23 cellular contexts compared by ENCODE assay signal in genomic region chrX:136627381-136627780, GRCh38. TPM values are rescaled to one million over a fixed set of nuclear protein-coding genes. Genes with fewer than 3 reads are reported as not detected.
DNase-seq lines count a peak whose midpoint lies in the region; ATAC-seq, FAIRE-seq and TF ChIP-seq lines count a peak whose summit lies in the region.
"Had no signal": no experiment of that assay in that cellular context is flagged by ENCODE, and none has a peak within 500 bp of the region (broad histone marks: within the 10 kb centered on the region; RNA-seq: fewer than 3 reads in every experiment).

No MANE protein-coding gene starts in this region.

- no peaks in the 10 kb centered on the region for H4K20me1 ChIP-seq in endothelial cell of umbilical vein (replicated peaks; ENCODE audit: control insufficient read depth, extremely low read depth, insufficient read depth, low read length)

- no peaks in the 10 kb centered on the region for H3K79me2 ChIP-seq in endothelial cell of umbilical vein (ENCODE audit: control insufficient read depth, insufficient read depth, low read length)
- H3K79me2 ChIP-seq: hepatocyte had no signal

- H3K4me3 ChIP-seq in CD8-positive, alpha-beta T cell (ENCODE audit: low read depth, low read length) = no peak overlapping the region
- no peak overlapping the region for H3K4me3 ChIP-seq in endothelial cell of umbilical vein (replicated peaks in 1 of 3; ENCODE audit: insufficient read depth in 1 of 3, low read depth in 1 of 3, low read length in 3 of 3)
- H3K4me3 ChIP-seq in endodermal cell (ENCODE audit: low read length) = no peak overlapping the region
- H3K4me3 ChIP-seq in pancreas = no peak overlapping the region
- H3K4me3 ChIP-seq: hepatocyte, thyroid gland had no signal

- FAIRE-seq in endothelial cell of umbilical vein (lab: Jason Lieb, UNC) (peak; percentile 53), pancreas (lab: Jason Lieb, UNC) (no peak)

- peak overlapping the region; percentile 66 for H3K27ac Mint-ChIP-seq in CD8-positive, alpha-beta T cell
- no peak overlapping the region for H3K27ac Mint-ChIP-seq in endodermal cell

- H3K27me3 ChIP-seq in CD8-positive, alpha-beta T cell (ENCODE audit: insufficient read depth, low read length) = no peaks in the 10 kb centered on the region
- no peaks in the 10 kb centered on the region for H3K27me3 ChIP-seq in endothelial cell of umbilical vein (ENCODE audit: control insufficient read depth in 2 of 2, insufficient read depth in 2 of 2, low read length in 2 of 2)
- no peaks in the 10 kb centered on the region for H3K27me3 ChIP-seq in endodermal cell (ENCODE audit: control insufficient read depth, insufficient read depth, low read length, poor library complexity, severe bottlenecking)
- H3K27me3 ChIP-seq in pancreas = peaks cover 0 to 19% (median 0%) of the 10 kb centered on the region in 4 donors
- H3K27me3 ChIP-seq: BE2C, hepatocyte, thyroid gland had no signal

- WGBS in endodermal cell (ENCODE audit: insufficient coverage in 1 of 2, insufficient read length in 1 of 2), 2 experiments = 96% methylated on average over 3 of the region's 4 CpGs; no CpG with 5 or more reads in 1 of the 2 experiments
- WGBS in pancreas, 2 donors = 45 to 60% methylated on average over 4 of the region's 4 CpGs

- H3K9ac ChIP-seq in endothelial cell of umbilical vein (replicated peaks; ENCODE audit: extremely low read depth, insufficient read depth, low read length) (no peak overlapping the region), endodermal cell (ENCODE audit: extremely low read depth, low read length, poor library complexity, severe bottlenecking) (no peak overlapping the region)

- H2AFZ ChIP-seq in endothelial cell of umbilical vein (ENCODE audit: low read depth, low read length) = no peak overlapping the region
- H2AFZ ChIP-seq: hepatocyte had no signal

- H3K4me1 ChIP-seq in CD8-positive, alpha-beta T cell (ENCODE audit: insufficient read depth, low read length) = peaks cover 92% of the 10 kb centered on the region
- no peaks in the 10 kb centered on the region for H3K4me1 ChIP-seq in endothelial cell of umbilical vein (ENCODE audit: control insufficient read depth, extremely low read depth, insufficient read depth, low read length)
- H3K4me1 ChIP-seq in endodermal cell (ENCODE audit: control insufficient read depth, insufficient read depth, low read length) = no peaks in the 10 kb centered on the region
- H3K4me1 ChIP-seq in pancreas = no peaks in the 10 kb centered on the region
- H3K4me1 ChIP-seq: BE2C, thyroid gland had no signal

- H3K27ac ChIP-seq in CD8-positive, alpha-beta T cell (ENCODE audit: low read depth, low read length) = peak overlapping the region; percentile 14
- H3K27ac ChIP-seq in endothelial cell of umbilical vein (ENCODE audit: insufficient read depth, low read depth, low read length) (no peak overlapping the region), endodermal cell (ENCODE audit: low read depth, low read length) (no peak overlapping the region), pancreas (no peak overlapping the region)
- H3K27ac ChIP-seq: hepatocyte, thyroid gland had no signal

- no TSS peak for BruUV-seq in endothelial cell of umbilical vein (replicated peaks; lab: Mats Ljungman, UMichigan)

- intact Hi-C loops in CD8-positive, alpha-beta T cell (cut with DNase I, micrococcal nuclease) = loop anchor here (1.0 to 5.0 kb wide), 3 partner anchors 10 to 65 kb away; no protein-coding TSS in a partner anchor
- intact Hi-C loops in endothelial cell of umbilical vein (cut with micrococcal nuclease) (no loop called here), pancreas (cut with DNase I) (no loop called here)

- no peaks in the 10 kb centered on the region for H3K36me3 ChIP-seq in CD8-positive, alpha-beta T cell (ENCODE audit: insufficient read depth, low read length)
- H3K36me3 ChIP-seq in endothelial cell of umbilical vein (ENCODE audit: control insufficient read depth in 2 of 2, extremely low read depth in 1 of 2, insufficient read depth in 2 of 2, low read length in 2 of 2) (no peaks in the 10 kb centered on the region), endodermal cell (ENCODE audit: control insufficient read depth, insufficient read depth, low read length) (no peaks in the 10 kb centered on the region), pancreas (no peaks in the 10 kb centered on the region)
- H3K36me3 ChIP-seq: BE2C, thyroid gland had no signal

- peak overlapping the region; percentile 62 for H3K4me3 Mint-ChIP-seq in CD8-positive, alpha-beta T cell
- no peak overlapping the region for H3K4me3 Mint-ChIP-seq in endodermal cell
- H3K4me3 Mint-ChIP-seq: naive B cell had no signal

- CTCF ChIA-PET in CD8-positive, alpha-beta T cell (lab: Charles Lee) = interaction anchor here (0.8 to 2.6 kb wide), 2 partner anchors 19 to 67 kb away, joined by 3 to 8 read pairs; no protein-coding TSS in a partner anchor
- CTCF ChIA-PET in endothelial cell of umbilical vein (lab: Charles Lee) = no interaction called here

- POLR2A ChIA-PET in CD8-positive, alpha-beta T cell (lab: Charles Lee) = interaction anchor here (1.0 to 1.9 kb wide), 3 partner anchors 8 to 10 kb away, joined by 3 to 12 read pairs (median 5); no protein-coding TSS in a partner anchor
- POLR2A ChIA-PET in endothelial cell of umbilical vein (lab: Charles Lee) = no interaction called here

- ATAC-seq in activated CD4-positive, CD25-positive, alpha-beta regulatory T cell treated with anti-CD3 and anti-CD28 coated beads, Interleukin-2, amount 50 U/mL, for 24 hours = peak; percentile 73 to 77
- peak; percentile 71 for ATAC-seq in CD8-positive, alpha-beta T cell
- ATAC-seq in HG02642 (IDR thresholded peaks at IDR 0.05; ENCODE audit: poor library complexity, unreplicated experiment) (no peak), pancreas (no peak)
- ATAC-seq: Right ventricle myocardium inferior had no signal

- TF ChIP-seq POLR2A in endothelial cell of umbilical vein (IDR thresholded peaks at IDR 0.05; ENCODE audit: low read depth, low read length) = no peak

- no peaks in the 10 kb centered on the region for H3K9me1 ChIP-seq in endothelial cell of umbilical vein (replicated peaks; ENCODE audit: control insufficient read depth, extremely low read depth, insufficient read depth, low read length)

- peaks cover 89% of the 10 kb centered on the region for H3K4me1 Mint-ChIP-seq in CD8-positive, alpha-beta T cell (ENCODE audit: low read depth)
- H3K4me1 Mint-ChIP-seq in endodermal cell = peaks cover 5% of the 10 kb centered on the region
- H3K4me1 Mint-ChIP-seq: naive B cell had no signal

- no peak overlapping the region for H3K4me2 ChIP-seq in endothelial cell of umbilical vein (ENCODE audit: insufficient read depth, low read length)
- H3K4me2 ChIP-seq: hepatocyte had no signal

- dilution Hi-C loops in endothelial cell of umbilical vein (cut with MboI; ENCODE audit: extremely low pct_ligation_motif_present, low sequenced_read_pairs) = no loop called here

- no peaks in the 10 kb centered on the region for H3K9me3 Mint-ChIP-seq in CD8-positive, alpha-beta T cell
- H3K9me3 Mint-ChIP-seq in endodermal cell = peaks cover 55% of the 10 kb centered on the region

- no peaks in the 10 kb centered on the region for H3K36me3 Mint-ChIP-seq in CD8-positive, alpha-beta T cell
- H3K36me3 Mint-ChIP-seq in endodermal cell (ENCODE audit: low read depth) = no peaks in the 10 kb centered on the region

- H3K27me3 Mint-ChIP-seq in CD8-positive, alpha-beta T cell (ENCODE audit: low read depth) = no peaks in the 10 kb centered on the region
- H3K27me3 Mint-ChIP-seq in endodermal cell (ENCODE audit: insufficient read depth) = peaks cover 1% of the 10 kb centered on the region
- H3K27me3 Mint-ChIP-seq: naive B cell had no signal

- TF ChIP-seq CTCF in CD8-positive, alpha-beta T cell (IDR thresholded peaks at IDR 0.05) = no peak
- TF ChIP-seq CTCF in endothelial cell of umbilical vein (IDR thresholded peaks at IDR 0.05; ENCODE audit: extremely low read depth in 1 of 2, insufficient read depth in 1 of 2, low read depth in 1 of 2, low read length in 2 of 2) = no peak
- no peak for TF ChIP-seq CTCF in endodermal cell (conservative IDR thresholded peaks at IDR 0.05)
- TF ChIP-seq CTCF in pancreas (IDR thresholded peaks at IDR 0.05) = no peak

- DNase-seq in activated CD4-positive, CD25-positive, alpha-beta regulatory T cell (lab: John Stamatoyannopoulos, UW) = no peak
- peak in 3 of 7 experiments; percentile 15 to 28 (median 26) for DNase-seq in CD8-positive, alpha-beta T cell
- DNase-seq in activated T-cell treated with anti-CD3 and anti-CD28 coated beads, Interleukin-2, amount 50 U/mL, for 48 hours = peak; percentile 56 to 60
- DNase-seq in endothelial cell of umbilical vein (ENCODE audit: low read depth, low spot score) (no peak), endodermal cell (no peak), pancreas (no peak)
- DNase-seq: 8988T, BE2C, DMS53, islet precursor cell, Kasumi-1, mammary epithelial cell, naive B cell, NCI-H1105, NCI-H2081 treated with DMSO at 0.1 percent for 48 hours, NCI-H510A treated with DMSO at 0.1 percent for 48 hours, thyroid gland had no signal

- no peaks in the 10 kb centered on the region for H3K9me3 ChIP-seq in CD8-positive, alpha-beta T cell (ENCODE audit: low read length)
- H3K9me3 ChIP-seq in endothelial cell of umbilical vein (replicated peaks; ENCODE audit: control insufficient read depth, insufficient read depth, low read length) (no peaks in the 10 kb centered on the region), endodermal cell (ENCODE audit: control insufficient read depth, low read length) (no peaks in the 10 kb centered on the region), pancreas (no peaks in the 10 kb centered on the region)
- H3K9me3 ChIP-seq: BE2C, thyroid gland had no signal

TF ChIP-seq in endothelial cell of umbilical vein, 7 proteins besides CTCF, POLR2A, EP300 and RAD21 (continues in another document):
- TF ChIP-seq MAX (IDR thresholded peaks at IDR 0.05; ENCODE audit: insufficient read depth, insufficient read length) (no peak), JUN (IDR thresholded peaks at IDR 0.05; ENCODE audit: borderline replicate concordance, insufficient read depth, insufficient read length, low read depth) (no peak)

RNA-seq across cellular contexts. Expression of gene CD40LG, which starts 20.6 kb away (rescaled TPM):
- total RNA-seq in CD8-positive, alpha-beta T cell = 1 to 10 TPM; 1.2 to 1.5 TPM
- not detected in 2 replicates for total RNA-seq in endothelial cell of umbilical vein
- polyA plus RNA-seq in endothelial cell of umbilical vein = not detected in 2 replicates
- polyA plus RNA-seq in endothelial cell of umbilical vein (2011; cell fraction: cytosol; rRNA removed) = not detected in 2 replicates
- not detected in 2 replicates for polyA plus RNA-seq in endothelial cell of umbilical vein (2011; cell fraction: nucleus; rRNA removed)
- polyA plus RNA-seq in endothelial cell of umbilical vein (2012) = not detected in 2 replicates
- polyA minus RNA-seq in endothelial cell of umbilical vein = not detected in 2 replicates
- polyA minus RNA-seq in endothelial cell of umbilical vein (2011; cell fraction: cytosol; rRNA and poly(A)+ RNA removed) = not detected
- not detected in 2 replicates for polyA minus RNA-seq in endothelial cell of umbilical vein (2011; cell fraction: nucleus; rRNA and poly(A)+ RNA removed)
- total RNA-seq in endodermal cell = not detected
- not detected for polyA plus RNA-seq in endodermal cell (2013, experiment 1 of 2)
- not detected for polyA plus RNA-seq in endodermal cell (2013, experiment 2 of 2)
- under 1 TPM in 4 of 6 donors, not detected in 2; 0.09 to 0.19 (median 0.11) TPM for total RNA-seq in pancreas
- polyA plus RNA-seq in pancreas = not detected
- total RNA-seq: hepatocyte, HT1080, mammary epithelial cell, posterior vena cava, Right ventricle myocardium inferior, thyroid gland had no signal
- polyA plus RNA-seq: hepatocyte, mammary epithelial cell had no signal

Comparison
In these comparisons a context has a peak if more than half of its experiments do, and no peak if none do; other contexts are left out.
1. ATAC-seq: peak in activated CD4-positive, CD25-positive, alpha-beta regulatory T cell treated with anti-CD3 and anti-CD28 coated beads, Interleukin-2, amount 50 U/mL, for 24 hours (2 of 2) and CD8-positive, alpha-beta T cell (single experiment); none in HG02642 (single experiment) and pancreas (0 of 4).
2. DNase-seq: peak in activated T-cell treated with anti-CD3 and anti-CD28 coated beads, Interleukin-2, amount 50 U/mL, for 48 hours (2 of 2); none in activated CD4-positive, CD25-positive, alpha-beta regulatory T cell (0 of 4), endothelial cell of umbilical vein (single experiment), endodermal cell (single experiment) and pancreas (0 of 6).
3. intact Hi-C loops: an anchor here in CD8-positive, alpha-beta T cell (1.0 to 5.0 kb wide); none called in endothelial cell of umbilical vein and pancreas.